Comparison of ENCODE assay signal across 20 cellular contexts in genomic region chr6:63813531-63813930, GRCh38.
A peak's percentile ranks its signal among the peaks of the same experiment; 100 is the strongest.
DNase-seq lines count a peak whose midpoint lies in the region; ATAC-seq and TF ChIP-seq lines count a peak whose summit lies in the region.
"Had no signal": no experiment of that assay in that cellular context is flagged by ENCODE, and none has a peak within 500 bp of the region (broad histone marks: within the 10 kb centered on the region; RNA-seq: fewer than 3 reads in every experiment).

No MANE protein-coding gene starts in this region.

- no peak overlapping the region for H2AK9ac ChIP-seq in IMR-90 (replicated peaks; ENCODE audit: low read depth, low read length, poor library complexity)

- POLR2A ChIA-PET in IMR-90 (lab: Charles Lee; ENCODE audit: unreplicated experiment): no interaction called here

- no peaks in the 10 kb centered on the region for H3K9me3 ChIP-seq in IMR-90 (ENCODE audit: control insufficient read depth, insufficient read depth, low read length)
- H3K9me3 ChIP-seq: esophagus muscularis mucosa, prostate gland, SJCRH30, tibial artery had no signal

- no peak overlapping the region for H2AK5ac ChIP-seq in IMR-90 (ENCODE audit: low read depth, low read length)

- no peak overlapping the region for H3K4me3 ChIP-seq in IMR-90 (ENCODE audit: insufficient read depth, low read depth, low read length)
- no peak overlapping the region for H3K4me3 ChIP-seq in astrocyte of the spinal cord (ENCODE audit: low read depth, low read length)
- H3K4me3 ChIP-seq: esophagus muscularis mucosa, PC-9, prostate gland, SJCRH30, tibial artery had no signal

- H2BK20ac ChIP-seq in IMR-90 (ENCODE audit: low read depth, low read length): no peak overlapping the region; the same call in 1 of the 2 replicates

- H3K4me1 ChIP-seq in IMR-90 (ENCODE audit: control insufficient read depth, insufficient read depth, low read length): peaks cover 3% of the 10 kb centered on the region
- H3K4me1 ChIP-seq: esophagus muscularis mucosa, prostate gland, tibial artery had no signal

- in situ Hi-C loops in IMR-90 (cut with MboI; ENCODE audit: low sequenced_read_pairs) (no loop called here), astrocyte of the spinal cord (cut with HindIII; ENCODE audit: low sequenced_read_pairs) (no loop called here)

- peak; percentile 15 for DNase-seq in Ammon's horn (ENCODE audit: low spot score)
- no peak for DNase-seq in IMR-90
- no peak for DNase-seq in astrocyte of the spinal cord (ENCODE audit: low read depth, low spot score)
- DNase-seq in inferior parietal cortex (ENCODE audit: extremely low spot score): peak; percentile 25
- DNase-seq in cortex of kidney (lab: John Stamatoyannopoulos, UW): no peak
- no peak for DNase-seq in NCI-H510A (lab: John Stamatoyannopoulos, UW)
- DNase-seq: activated CD4-positive, alpha-beta memory T cell treated with anti-CD3 and anti-CD28 coated beads for 36 hours; activated gamma-delta T cell treated with Interleukin-2 at 50 U/mL for 16 hours; central memory CD4-positive, alpha-beta T cell; COR-L47; immature natural killer cell; NCI-H1436; NCI-H774; PC-9; SJCRH30; stimulated activated naive CD4-positive, alpha-beta T cell; tibial artery had no signal

- dilution Hi-C loops in IMR-90 (cut with HindIII; ENCODE audit: low sequenced_read_pairs, unreplicated experiment): no loop called here

- H3K9me1 ChIP-seq in IMR-90 (ENCODE audit: insufficient read depth, low read length): no peaks in the 10 kb centered on the region

- H2BK5ac ChIP-seq in IMR-90 (ENCODE audit: low read depth, low read length, poor library complexity, severe bottlenecking): peak overlapping the region; percentile 37

- H3K9ac ChIP-seq in IMR-90 (ENCODE audit: low read depth, low read length): no peak overlapping the region

- H4K20me1 ChIP-seq in IMR-90 (ENCODE audit: insufficient read depth, low read length): no peaks in the 10 kb centered on the region

- no TSS peak for BruUV-seq in IMR-90 (replicated peaks; lab: Mats Ljungman, UMichigan)

- no peak overlapping the region for H2AFZ ChIP-seq in IMR-90 (replicated peaks; ENCODE audit: low read length, poor library complexity)
- H2AFZ ChIP-seq: PC-9 had no signal

- H2BK15ac ChIP-seq in IMR-90 (ENCODE audit: low read depth, low read length): 0 out of 3 replicates have a peak overlapping the region, but pooled peaks have one; percentile 21

- no peaks in the 10 kb centered on the region for H3K36me3 ChIP-seq in IMR-90 (ENCODE audit: control insufficient read depth, insufficient read depth, low read length)
- H3K36me3 ChIP-seq: esophagus muscularis mucosa, prostate gland, SJCRH30, tibial artery had no signal

- H3K4me2 ChIP-seq in IMR-90 (ENCODE audit: low read depth, low read length): no peak overlapping the region
- H3K4me2 ChIP-seq: PC-9 had no signal

- TF ChIP-seq RAD21 in IMR-90 (IDR thresholded peaks at IDR 0.05; ENCODE audit: low read length): no peak

- 100% methylated on average over 1 of the region's 2 CpGs; no CpG with 5 or more reads in 1 of the 2 experiments for whole genome bisulfite sequencing in IMR-90 (ENCODE audit: extremely low coverage in 2 of 2, insufficient read length in 1 of 2), 2 experiments

- no peak overlapping the region for H3K14ac ChIP-seq in IMR-90 (replicated peaks; ENCODE audit: low read depth, low read length)

- H3K18ac ChIP-seq in IMR-90 (ENCODE audit: low read depth, low read length): peak overlapping the region; percentile 33; the same call in 1 of the 2 replicates

- H4K5ac ChIP-seq in IMR-90 (ENCODE audit: low read depth, low read length): peak overlapping the region; percentile 60; the same call in 1 of the 2 replicates

- H4K8ac ChIP-seq in IMR-90 (ENCODE audit: low read depth in 2 of 2, low read length in 2 of 2): no peak overlapping the region; a peak in 1 of 4 replicates

- H3K56ac ChIP-seq in IMR-90 (ENCODE audit: extremely low read depth, insufficient read depth, low read length): no peak overlapping the region

- TF ChIP-seq CTCF in IMR-90 (conservative IDR thresholded peaks at IDR 0.05; ENCODE audit: low read depth, low read length): no peak
- peak; percentile 6 for TF ChIP-seq CTCF in astrocyte of the spinal cord (IDR thresholded peaks at IDR 0.05; ENCODE audit: low read depth, low read length)

- TF ChIP-seq POLR2A in IMR-90 (IDR thresholded peaks at IDR 0.05; ENCODE audit: low read depth, low read length): no peak

- H3K23ac ChIP-seq in IMR-90 (ENCODE audit: low read depth, low read length): no peak overlapping the region

- CTCF ChIA-PET in IMR-90 (lab: Yijun Ruan, JAX): interaction anchor here (0.9 kb wide), 1 partner anchor 9 kb away, joined by 3 read pairs; no protein-coding TSS in a partner anchor

- intact Hi-C loops in IMR-90 (cut with micrococcal nuclease): loop anchor here (5.0 to 10.0 kb wide), 3 partner anchors 109 to 521 kb away; no protein-coding TSS in a partner anchor

- H4K91ac ChIP-seq in IMR-90 (ENCODE audit: insufficient read depth, low read depth, low read length): no peak overlapping the region

- no peaks in the 10 kb centered on the region for H3K79me1 ChIP-seq in IMR-90 (ENCODE audit: low read depth in 1 of 2, low read length in 2 of 2)

- H3K27ac ChIP-seq in IMR-90 (ENCODE audit: insufficient read depth, low read length): no peak overlapping the region
- H3K27ac ChIP-seq: esophagus muscularis mucosa, PC-9, prostate gland, SJCRH30, tibial artery had no signal

- H2BK120ac ChIP-seq in IMR-90 (ENCODE audit: low read depth, low read length): no peak overlapping the region

- no peak overlapping the region for H3K4ac ChIP-seq in IMR-90 (ENCODE audit: low read depth, low read length)

- ATAC-seq in IMR-90 (ENCODE audit: low read depth): no peak
- ATAC-seq in GM19351 (IDR thresholded peaks at IDR 0.05; ENCODE audit: unreplicated experiment): no peak

- H3K27me3 ChIP-seq in IMR-90 (ENCODE audit: control insufficient read depth, insufficient read depth, low read length): no peaks in the 10 kb centered on the region
- H3K27me3 ChIP-seq: esophagus muscularis mucosa, SJCRH30, tibial artery had no signal

TF ChIP-seq in IMR-90, 13 proteins besides CTCF, POLR2A, EP300 and RAD21:
- TF ChIP-seq RCOR1 (IDR thresholded peaks at IDR 0.05; ENCODE audit: insufficient replicate concordance, low read length): no peak
- no peak for TF ChIP-seq CEBPB (IDR thresholded peaks at IDR 0.05; ENCODE audit: low read depth, low read length)
- no peak for TF ChIP-seq SMC3 (IDR thresholded peaks at IDR 0.05; ENCODE audit: low read depth, low read length)
- TF ChIP-seq USF2 (IDR thresholded peaks at IDR 0.05; ENCODE audit: low read depth, low read length): no peak
- no peak for TF ChIP-seq CHD1 (IDR thresholded peaks at IDR 0.05; ENCODE audit: low read depth, low read length)
- no peak for TF ChIP-seq MAFK (IDR thresholded peaks at IDR 0.05; ENCODE audit: low read depth, low read length)
- no peak for TF ChIP-seq ELK1 (IDR thresholded peaks at IDR 0.05; ENCODE audit: borderline replicate concordance, low read depth, low read length)
- TF ChIP-seq NFE2L2 (IDR thresholded peaks at IDR 0.05; ENCODE audit: low read depth, low read length): no peak
- TF ChIP-seq BHLHE40 (IDR thresholded peaks at IDR 0.05; ENCODE audit: low read depth, low read length): no peak
- TF ChIP-seq MAZ (IDR thresholded peaks at IDR 0.05; ENCODE audit: borderline replicate concordance, low read depth, low read length): no peak
- TF ChIP-seq MXI1 (IDR thresholded peaks at IDR 0.05; ENCODE audit: borderline replicate concordance, low read depth, low read length): no peak
- no peak for TF ChIP-seq RFX5 (IDR thresholded peaks at IDR 0.05; ENCODE audit: low read depth, low read length)

Comparison
In these comparisons a context has a peak if more than half of its experiments do, and no peak if none do; other contexts are left out.
1. DNase-seq: peak in Ammon's horn (single experiment) and inferior parietal cortex (single experiment); none in IMR-90 (single experiment), astrocyte of the spinal cord (single experiment), cortex of kidney (single experiment) and NCI-H510A (single experiment).